ENCODE assay signal across 8 cellular contexts in genomic region chr17:75633484-75634375, GRCh38. TPM values are rescaled to one million over a fixed set of nuclear protein-coding genes. Genes with fewer than 3 reads are reported as not detected.
DNase-seq lines count a peak whose midpoint lies in the region; ATAC-seq, FAIRE-seq and TF ChIP-seq lines count a peak whose summit lies in the region.

No MANE protein-coding gene starts in this region.

- TF ChIP-seq CTCF in astrocyte (IDR thresholded peaks at IDR 0.05; ENCODE audit: insufficient read depth, low read depth, low read length) = peak; percentile 63
- TF ChIP-seq CTCF in left ventricle myocardium inferior (IDR thresholded peaks at IDR 0.05; ENCODE audit: borderline replicate concordance) = peak; percentile 61
- peak; percentile 57 for TF ChIP-seq CTCF in psoas muscle (IDR thresholded peaks at IDR 0.05)

- DNase-seq in G401 (ENCODE audit: low spot score) (peak; percentile 69), NCI-H1092 (lab: John Stamatoyannopoulos, UW) (peak; percentile 84), SKM-1 (lab: John Stamatoyannopoulos, UW; ENCODE audit: unreplicated experiment) (peak; percentile 43), astrocyte (ENCODE audit: low read depth) (peak; percentile 74), left ventricle myocardium inferior (peak; percentile 93), psoas muscle (peak; percentile 91 to 95)

- no peaks in the 10 kb centered on the region for H3K27me3 ChIP-seq in astrocyte (ENCODE audit: insufficient read depth, low read length)
- no peaks in the 10 kb centered on the region for H3K27me3 ChIP-seq in left ventricle myocardium inferior (ENCODE audit: low read depth)
- H3K27me3 ChIP-seq in psoas muscle (ENCODE audit: insufficient read depth in 3 of 3, low read length in 2 of 3) = no peaks in the 10 kb centered on the region

- peak; percentile 43 for FAIRE-seq in astrocyte (lab: Jason Lieb, UNC)

- H3K79me2 ChIP-seq in astrocyte (ENCODE audit: insufficient read depth, low read length) = no peaks in the 10 kb centered on the region

- H3K36me3 ChIP-seq in astrocyte (ENCODE audit: insufficient read depth, low read length) (no peaks in the 10 kb centered on the region), left ventricle myocardium inferior (no peaks in the 10 kb centered on the region), psoas muscle (ENCODE audit: insufficient read depth in 1 of 2, low read depth in 1 of 2) (peaks cover 0 to 24% of the 10 kb centered on the region in 2 donors)

- peak overlapping the region; percentile 55 for H3K27ac ChIP-seq in astrocyte (ENCODE audit: low read depth, low read length)
- H3K27ac ChIP-seq in left ventricle myocardium inferior (replicated peaks) = peak overlapping the region; percentile 92
- H3K27ac ChIP-seq in psoas muscle = peak overlapping the region; percentile 78

- H3K4me1 ChIP-seq in astrocyte (ENCODE audit: insufficient read depth, low read length) (peaks cover 13% of the 10 kb centered on the region), left ventricle myocardium inferior (peaks cover 63% of the 10 kb centered on the region), psoas muscle (peaks cover 46% of the 10 kb centered on the region)

- peak overlapping the region; percentile 54 for H2AFZ ChIP-seq in astrocyte (ENCODE audit: low read depth, low read length)

- H3K4me3 Mint-ChIP-seq in astrocyte (ENCODE audit: unreplicated experiment) = peak overlapping the region; percentile 5

- H4K20me1 ChIP-seq in astrocyte (ENCODE audit: insufficient read depth, low read length) = peaks cover 7% of the 10 kb centered on the region

- in situ Hi-C loops in G401 (cut with HindIII; ENCODE audit: low sequenced_read_pairs) = no loop called here

- peaks cover 6% of the 10 kb centered on the region for H3K4me1 Mint-ChIP-seq in astrocyte (ENCODE audit: low read depth, unreplicated experiment)

- H3K9me3 ChIP-seq in astrocyte (ENCODE audit: insufficient read depth, low read depth, low read length) (no peaks in the 10 kb centered on the region), left ventricle myocardium inferior (replicated peaks) (no peaks in the 10 kb centered on the region), psoas muscle (no peaks in the 10 kb centered on the region)

- 7 to 8% (median 8%) methylated on average over 26 to 28 of the region's 28 CpGs for WGBS in psoas muscle, 3 donors

- peak overlapping the region; percentile 78 for H3K27ac Mint-ChIP-seq in astrocyte (ENCODE audit: unreplicated experiment)

- H3K27me3 Mint-ChIP-seq in astrocyte (ENCODE audit: low read depth, unreplicated experiment) = no peaks in the 10 kb centered on the region

- peak overlapping the region; percentile 74 for H3K4me2 ChIP-seq in astrocyte (ENCODE audit: low read length)

- H3K9ac ChIP-seq in astrocyte (ENCODE audit: low read length) = peak overlapping the region; percentile 45

- H3K9me3 Mint-ChIP-seq in astrocyte (ENCODE audit: unreplicated experiment) = no peaks in the 10 kb centered on the region

- H3K36me3 Mint-ChIP-seq in astrocyte (ENCODE audit: low read depth, unreplicated experiment) = peaks cover 6% of the 10 kb centered on the region

- no peak overlapping the region for H3K4me3 ChIP-seq in astrocyte (ENCODE audit: insufficient read depth, low read depth, low read length)
- H3K4me3 ChIP-seq in left ventricle myocardium inferior = peak overlapping the region; percentile 64
- H3K4me3 ChIP-seq in psoas muscle = peak overlapping the region; percentile 33

- ATAC-seq in psoas muscle = peak; percentile 79 to 90 (median 81)
- ATAC-seq in GM19455 (IDR thresholded peaks at IDR 0.05; ENCODE audit: unreplicated experiment) = no peak
- ATAC-seq in HG03460 (IDR thresholded peaks at IDR 0.05; ENCODE audit: unreplicated experiment) = no peak

- intact Hi-C loops in left ventricle myocardium inferior (cut with micrococcal nuclease) (loop anchor here (5.0 kb wide), 1 partner anchor 119 kb away; no protein-coding TSS in a partner anchor), psoas muscle (cut with DNase I) (loop anchor here (1.0 to 5.0 kb wide), 4 partner anchors 44 to 206 kb away; no protein-coding TSS in a partner anchor)

RNA-seq across cellular contexts. Expression of gene SMIM5, which starts 0.5 kb away (rescaled TPM):
- total RNA-seq in G401 (2014; rRNA removed; shearing (Covaris generic)) = not detected in 2 replicates
- total RNA-seq in astrocyte (0.07 TPM in 1 of 2 replicates, not detected in the other), left ventricle myocardium inferior (14.0 TPM), psoas muscle (under 1 TPM in 3 of 4 donors, not detected in 1; 0.11 to 0.28 (median 0.17) TPM)
- under 1 TPM; 0.17 to 0.92 (median 0.21) TPM for polyA plus RNA-seq in psoas muscle

RNA-seq across cellular contexts. Expression of gene RECQL5, which starts 33.2 kb away (rescaled TPM):
- total RNA-seq in G401 (2014; rRNA removed; shearing (Covaris generic)) = 16.7 and 40.0 TPM in 2 replicates
- total RNA-seq in astrocyte = 24.6 and 25.9 TPM in 2 replicates
- total RNA-seq in left ventricle myocardium inferior = 17.3 TPM
- 10 to 100 TPM in 2 of 4 donors, 1 to 10 TPM in 2; 6.8 to 15.5 (median 9.6) TPM for total RNA-seq in psoas muscle
- polyA plus RNA-seq in psoas muscle = 10 to 100 TPM in 1 of 3 donors, 1 to 10 TPM in 2; 5.7 to 16.0 (median 7.8) TPM

RNA-seq across cellular contexts. Expression of gene SAP30BP, which starts 33.4 kb away (rescaled TPM):
- total RNA-seq in G401 (2014; rRNA removed; shearing (Covaris generic)) = 94.1 and 162 TPM in 2 replicates
- total RNA-seq in astrocyte (98.1 and 99.2 TPM in 2 replicates), left ventricle myocardium inferior (47.2 TPM), psoas muscle (10 to 100 TPM; 40.9 to 68.5 (median 46.7) TPM)
- polyA plus RNA-seq in psoas muscle = 100 to 1,000 TPM in 1 of 3 donors, 10 to 100 TPM in 2; 71.9 to 123 (median 79.4) TPM

RNA-seq across cellular contexts. Expression of gene MYO15B, which starts 46.1 kb away (rescaled TPM):
- 0.18 and 3.9 TPM in 2 replicates for total RNA-seq in G401 (2014; rRNA removed; shearing (Covaris generic))
- 3.5 and 6.2 TPM in 2 replicates for total RNA-seq in astrocyte
- total RNA-seq in left ventricle myocardium inferior = 43.0 TPM
- total RNA-seq in psoas muscle = 10 to 100 TPM; 11.9 to 28.2 (median 21.4) TPM
- 10 to 100 TPM in 2 of 3 donors, 1 to 10 TPM in 1; 5.2 to 23.7 (median 11.8) TPM for polyA plus RNA-seq in psoas muscle

Comparison
In these comparisons a context has a peak if more than half of its experiments do, and no peak if none do; other contexts are left out.
1. DNase-seq: peak in every context shown above with its lines; median percentile 93 in left ventricle myocardium inferior; 93 in psoas muscle; 84 in NCI-H1092; 74 in astrocyte; 69 in G401; 43 in SKM-1.
2. ATAC-seq: peak in psoas muscle (4 of 4); none in GM19455 (single experiment) and HG03460 (single experiment).
3. RNA of gene SMIM5, which starts 0.5 kb away (total RNA-seq): 14.0 TPM in left ventricle myocardium inferior (single experiment); 0.11 to 0.28 TPM in psoas muscle, 0.07 TPM in astrocyte and not detected in G401; every median in the first group is over 10 times any median in the second.
4. Peak in every context shown above with its lines, with median percentiles within 50 percentile points of each other: H3K27ac ChIP-seq and CTCF ChIP-seq.